Comparison of ENCODE assay signal across 13 cellular contexts in the genomic region with DNA sequence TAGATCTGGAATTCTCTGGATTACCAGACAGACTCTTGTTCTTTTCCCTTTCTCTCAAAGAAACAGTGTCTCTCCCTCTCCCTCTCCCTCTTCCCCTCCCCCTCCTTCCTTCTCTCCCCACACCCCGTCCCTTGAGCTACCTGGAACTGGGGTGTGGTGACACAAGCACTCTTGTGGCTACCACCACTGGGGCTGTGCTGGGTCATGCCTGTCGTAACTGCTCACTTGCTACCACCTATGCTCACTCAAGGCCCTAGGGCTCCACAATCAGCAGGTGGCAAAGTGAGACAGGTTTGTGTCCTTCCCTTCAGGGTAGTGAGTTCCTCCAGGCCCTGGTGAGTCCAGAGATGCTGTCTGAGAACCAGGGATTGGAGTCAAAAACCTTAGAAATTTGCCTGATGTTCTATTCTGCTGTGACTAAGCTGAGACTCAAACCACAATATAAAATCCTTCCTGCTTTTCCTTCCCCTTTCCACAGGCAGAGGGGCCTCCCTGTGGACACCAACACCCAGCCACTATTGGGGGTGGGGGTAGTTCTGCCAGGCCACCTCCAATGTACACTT.
DNase-seq lines count a peak whose midpoint lies in the region; ATAC-seq and TF ChIP-seq lines count a peak whose summit lies in the region.
"Had no signal": no experiment of that assay in that cellular context is flagged by ENCODE, and none has a peak within 500 bp of the region (broad histone marks: within the 10 kb centered on the region; RNA-seq: fewer than 3 reads in every experiment).

No MANE protein-coding gene starts in this region.

- no peak overlapping the region for H3T11ph ChIP-seq in H9 (ENCODE audit: low read length)

- H3K4ac ChIP-seq in H9 (ENCODE audit: low read depth, low read length) (no peak overlapping the region), mesendoderm (ENCODE audit: low read depth, low read length) (no peak overlapping the region)

- H3K4me3 Mint-ChIP-seq in H9 = no peak overlapping the region
- H3K4me3 Mint-ChIP-seq: brain had no signal

- H4K5ac ChIP-seq in H9 (ENCODE audit: insufficient read length, low read depth, low read length) = no peak overlapping the region
- H4K5ac ChIP-seq in mesendoderm (ENCODE audit: low read length) = no peak overlapping the region

- H3K18ac ChIP-seq in H9 (ENCODE audit: insufficient read length, low read depth, low read length) (no peak overlapping the region), mesendoderm (ENCODE audit: low read length) (no peak overlapping the region)

- H4K91ac ChIP-seq in H9 (ENCODE audit: insufficient read length, low read depth, low read length) = no peak overlapping the region

- no peak overlapping the region for H3K23ac ChIP-seq in H9 (ENCODE audit: insufficient read length, low read depth, low read length)
- no peak overlapping the region for H3K23ac ChIP-seq in mesendoderm (ENCODE audit: low read length)

- no peak overlapping the region for H2BK12ac ChIP-seq in H9 (ENCODE audit: insufficient read length, low read depth, low read length)

- in situ Hi-C loops in GM13976 (cut with MboI; ENCODE audit: low sequenced_read_pairs, unreplicated experiment) = no loop called here

- TF ChIP-seq CTCF in H9 (conservative IDR thresholded peaks at IDR 0.05) (no peak), GM13976 (IDR thresholded peaks at IDR 0.05; ENCODE audit: borderline replicate concordance, control extremely low read depth, extremely low read depth, insufficient read depth, missing control alignments) (no peak)

- H3K4me1 Mint-ChIP-seq in H9 = peaks cover 17 to 24% of the 10 kb centered on the region in 2 experiments

- H3K56ac ChIP-seq in H9 (ENCODE audit: insufficient read length, low read depth, low read length) (no peak overlapping the region), mesendoderm (ENCODE audit: low read length) (no peak overlapping the region)

- H3K4me1 ChIP-seq in H9 (ENCODE audit: insufficient read depth, low read length) = no peaks in the 10 kb centered on the region; the same call in 1 of the 2 replicates
- H3K4me1 ChIP-seq in mesendoderm (ENCODE audit: control insufficient read depth, low read depth, low read length) = no peaks in the 10 kb centered on the region

- no peak overlapping the region for H3K27ac ChIP-seq in H9 (ENCODE audit: insufficient read length, low read depth, low read length)
- no peak overlapping the region for H3K27ac ChIP-seq in mesendoderm (ENCODE audit: low read depth, low read length)
- H3K27ac ChIP-seq: stomach had no signal

- ATAC-seq in GM21367 (IDR thresholded peaks at IDR 0.05; ENCODE audit: unreplicated experiment) (no peak), esophagus mucosa (no peak)

- H3K23me2 ChIP-seq in H9 (ENCODE audit: insufficient read length, low read depth, low read length, poor library complexity, severe bottlenecking) = no peaks in the 10 kb centered on the region

- H3K36me3 Mint-ChIP-seq in H9 (ENCODE audit: insufficient read depth in 1 of 3, low read depth in 3 of 3) = peaks cover 2 to 62% (median 60%) of the 10 kb centered on the region in 3 experiments; a peak in 6 of 7 replicates

- no peak overlapping the region for H3K4me2 ChIP-seq in H9 (ENCODE audit: insufficient read depth, insufficient read length, low read length)
- H3K4me2 ChIP-seq in mesendoderm (ENCODE audit: low read length) = no peak overlapping the region

- H2AFZ ChIP-seq in H9 (ENCODE audit: low read length) = no peak overlapping the region

- H3K27me3 ChIP-seq in H9 (ENCODE audit: insufficient read depth, low read length) = no peaks in the 10 kb centered on the region
- no peaks in the 10 kb centered on the region for H3K27me3 ChIP-seq in mesendoderm (ENCODE audit: insufficient read depth, low read length, poor library complexity)
- H3K27me3 ChIP-seq: stomach had no signal

- H2BK15ac ChIP-seq in H9 (ENCODE audit: low read depth, low read length) (no peak overlapping the region), mesendoderm (replicated peaks; ENCODE audit: low read depth) (no peak overlapping the region)

- H3K9ac ChIP-seq in H9 (ENCODE audit: extremely low read depth, insufficient read length, low read length) (no peak overlapping the region), mesendoderm (ENCODE audit: low read length) (no peak overlapping the region)

- H3K9me3 Mint-ChIP-seq in H9 = no peaks in the 10 kb centered on the region

- H2BK5ac ChIP-seq in H9 (ENCODE audit: insufficient read length, low read length) (no peak overlapping the region), mesendoderm (ENCODE audit: low read length) (no peak overlapping the region)

- peak overlapping the region; percentile 88 to 94 (median 93); a peak in 5 of 7 replicates for H3K27ac Mint-ChIP-seq in H9
- H3K27ac Mint-ChIP-seq: brain had no signal

- no peaks in the 10 kb centered on the region for H3K36me3 ChIP-seq in mesendoderm (ENCODE audit: control insufficient read depth, insufficient read depth, low read length)

- peaks cover 6% of the 10 kb centered on the region for H3K79me1 ChIP-seq in H9 (ENCODE audit: insufficient read depth, low read depth, low read length, poor library complexity, severe bottlenecking)
- peaks cover 3% of the 10 kb centered on the region for H3K79me1 ChIP-seq in mesendoderm (ENCODE audit: low read length)

- no peaks in the 10 kb centered on the region for H3K9me3 ChIP-seq in H9 (ENCODE audit: control insufficient read depth, low read depth, low read length)
- H3K9me3 ChIP-seq: stomach had no signal

- H3K4me3 ChIP-seq in mesendoderm (ENCODE audit: low read length) = no peak overlapping the region
- H3K4me3 ChIP-seq: stomach had no signal

- no peak overlapping the region for H2BK120ac ChIP-seq in H9 (ENCODE audit: low read depth, low read length, poor library complexity, severe bottlenecking)
- H2BK120ac ChIP-seq in mesendoderm (ENCODE audit: low read depth, low read length) = no peak overlapping the region

- DNase-seq in CD1c-positive myeloid dendritic cell (ENCODE audit: extremely low spot score) (peak; percentile 50), H9 (no peak), UCSD-AML1 (lab: John Stamatoyannopoulos, UW; ENCODE audit: unreplicated experiment) (peak; percentile 62), mesendoderm (peak; percentile 38), GM13976 (ENCODE audit: low spot score) (no peak)
- no peak for DNase-seq in activated CD4-positive, CD25-positive, alpha-beta regulatory T cell (lab: John Stamatoyannopoulos, UW)
- DNase-seq: head of caudate nucleus; NCI-H2029 treated with DMSO at 0.1 percent for 48 hours; stimulated activated CD4-positive, alpha-beta T cell treated with anti-CD3 and anti-CD28 coated beads, Interleukin-4, amount 100 ng/mL, for 24 hours; stomach had no signal

- H3K79me2 ChIP-seq in H9 (ENCODE audit: insufficient read depth, low read length) = no peaks in the 10 kb centered on the region; the same call in 1 of the 2 replicates
- peaks cover 2% of the 10 kb centered on the region for H3K79me2 ChIP-seq in mesendoderm (ENCODE audit: control insufficient read depth, insufficient read depth, low read length)

- H2BK20ac ChIP-seq in H9 (ENCODE audit: low read depth, low read length, poor library complexity, severe bottlenecking) = no peak overlapping the region

- H4K20me1 ChIP-seq in H9 (ENCODE audit: control insufficient read depth, insufficient read depth, insufficient read length) = no peaks in the 10 kb centered on the region

- H2AK5ac ChIP-seq in H9 (ENCODE audit: insufficient read length, low read length) (no peak overlapping the region), mesendoderm (ENCODE audit: low read length) (no peak overlapping the region)

- no peaks in the 10 kb centered on the region for H3K27me3 Mint-ChIP-seq in H9 (ENCODE audit: low read depth)
- H3K27me3 Mint-ChIP-seq: brain had no signal

- WGBS in H9 (ENCODE audit: extremely low coverage, insufficient read length, low lambda C conversion rate) = no CpG with 5 or more reads among the region's 2 CpGs
- no CpG with 5 or more reads among the region's 2 CpGs for WGBS in mesendoderm (ENCODE audit: extremely low coverage, insufficient coverage, low lambda C conversion rate)

- H3K14ac ChIP-seq in H9 (ENCODE audit: insufficient read depth, low read length) = no peak overlapping the region

- H4K8ac ChIP-seq in H9 (replicated peaks; ENCODE audit: insufficient read length, low read depth, low read length) (no peak overlapping the region), mesendoderm (ENCODE audit: low read depth, low read length) (no peak overlapping the region)

Comparison
In these comparisons a context has a peak if more than half of its experiments do, and no peak if none do; other contexts are left out.
1. DNase-seq: peak in CD1c-positive myeloid dendritic cell (single experiment), UCSD-AML1 (single experiment) and mesendoderm (single experiment); none in H9 (single experiment), activated CD4-positive, CD25-positive, alpha-beta regulatory T cell (0 of 4) and GM13976 (single experiment).